ENCODE assay signal across 19 cellular contexts in the genomic region with DNA sequence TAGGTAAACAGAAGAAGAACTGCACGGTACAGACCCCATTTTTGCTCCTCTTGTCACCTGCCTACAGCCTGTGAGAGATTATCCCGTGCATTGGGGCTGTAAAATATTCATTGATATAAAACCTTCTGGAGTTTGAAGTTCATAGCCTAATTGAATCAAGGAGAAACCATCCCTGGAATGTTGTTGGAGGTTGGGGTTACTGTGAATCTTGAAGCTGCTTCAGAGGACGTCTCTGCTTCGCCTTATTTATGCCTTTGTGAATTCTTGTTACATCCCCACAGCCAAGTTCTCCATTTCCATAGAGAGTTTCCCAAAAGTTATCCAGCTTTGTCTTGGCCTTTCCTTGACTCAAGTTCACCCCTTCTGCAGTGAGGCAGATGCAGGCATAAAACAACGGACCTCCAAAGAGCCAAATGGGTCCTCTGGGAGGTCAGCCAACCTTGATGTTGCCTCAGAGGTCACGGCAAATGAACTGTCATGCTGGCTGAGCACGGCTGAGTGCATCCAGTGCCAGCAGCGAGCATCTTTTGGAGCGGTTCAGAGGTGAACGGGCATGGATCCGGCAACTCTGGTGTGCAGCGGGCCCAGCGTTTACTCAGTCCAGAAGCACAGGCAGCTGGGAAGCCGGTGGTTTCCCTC.
DNase-seq lines count a peak whose midpoint lies in the region; ATAC-seq, FAIRE-seq and TF ChIP-seq lines count a peak whose summit lies in the region.
"Had no signal": no experiment of that assay in that cellular context is flagged by ENCODE, and none has a peak within 500 bp of the region (broad histone marks: within the 10 kb centered on the region; RNA-seq: fewer than 3 reads in every experiment).

No MANE protein-coding gene starts in this region.

- peaks cover 26% of the 10 kb centered on the region for H3K4me1 ChIP-seq in astrocyte (ENCODE audit: insufficient read depth, low read length)
- peaks cover 0 to 29% (median 25%) of the 10 kb centered on the region in 4 donors for H3K4me1 ChIP-seq in sigmoid colon

- POLR2A ChIA-PET in activated CD4-positive, alpha-beta memory T cell treated with anti-CD3 and anti-CD28 coated beads for 36 hours (lab: Charles Lee), result no interaction called here

- H3K36me3 Mint-ChIP-seq in astrocyte (ENCODE audit: low read depth, unreplicated experiment), result no peaks in the 10 kb centered on the region
- H3K36me3 Mint-ChIP-seq in activated CD4-positive, alpha-beta memory T cell treated with anti-CD3 and anti-CD28 coated beads for 36 hours, result no peaks in the 10 kb centered on the region

- H2AFZ ChIP-seq in astrocyte (ENCODE audit: low read depth, low read length), result no peak overlapping the region
- H2AFZ ChIP-seq: GM23338 had no signal

- no peak overlapping the region for H3K4me3 Mint-ChIP-seq in astrocyte (ENCODE audit: unreplicated experiment)
- no peak overlapping the region for H3K4me3 Mint-ChIP-seq in activated CD4-positive, alpha-beta memory T cell treated with anti-CD3 and anti-CD28 coated beads for 36 hours
- H3K4me3 Mint-ChIP-seq: GM23338 had no signal

- H3K36me3 ChIP-seq in astrocyte (ENCODE audit: insufficient read depth, low read length) (no peaks in the 10 kb centered on the region), sigmoid colon (no peaks in the 10 kb centered on the region), WERI-Rb-1 (no peaks in the 10 kb centered on the region)
- H3K36me3 ChIP-seq: breast epithelium, gastrocnemius medialis had no signal

- peaks cover 2% of the 10 kb centered on the region for H3K9me3 ChIP-seq in astrocyte (ENCODE audit: insufficient read depth, low read depth, low read length)
- no peaks in the 10 kb centered on the region for H3K9me3 ChIP-seq in sigmoid colon
- H3K9me3 ChIP-seq in WERI-Rb-1 (ENCODE audit: severe bottlenecking), result no peaks in the 10 kb centered on the region
- H3K9me3 ChIP-seq: breast epithelium, gastrocnemius medialis had no signal

- H3K27me3 ChIP-seq in astrocyte (ENCODE audit: insufficient read depth, low read length) (no peaks in the 10 kb centered on the region), sigmoid colon (no peaks in the 10 kb centered on the region), WERI-Rb-1 (ENCODE audit: insufficient read depth, low read depth, severe bottlenecking) (no peaks in the 10 kb centered on the region)
- H3K27me3 ChIP-seq: breast epithelium, gastrocnemius medialis had no signal

- no peaks in the 10 kb centered on the region for H3K79me2 ChIP-seq in astrocyte (ENCODE audit: insufficient read depth, low read length)

- no peak for TF ChIP-seq POLR2A in sigmoid colon (IDR thresholded peaks at IDR 0.05)

- TF ChIP-seq EP300 in sigmoid colon (IDR thresholded peaks at IDR 0.05), result no peak

- peak overlapping the region; percentile 30 for H3K4me2 ChIP-seq in astrocyte (ENCODE audit: low read length)
- H3K4me2 ChIP-seq: GM23338 had no signal

- H3K4me1 Mint-ChIP-seq in astrocyte (ENCODE audit: low read depth, unreplicated experiment), result peaks cover 4% of the 10 kb centered on the region
- peaks cover 11% of the 10 kb centered on the region for H3K4me1 Mint-ChIP-seq in activated CD4-positive, alpha-beta memory T cell treated with anti-CD3 and anti-CD28 coated beads for 36 hours (ENCODE audit: low read depth)

- no peaks in the 10 kb centered on the region for H4K20me1 ChIP-seq in astrocyte (ENCODE audit: insufficient read depth, low read length)

- no peaks in the 10 kb centered on the region for H3K9me3 Mint-ChIP-seq in astrocyte (ENCODE audit: unreplicated experiment)
- no peaks in the 10 kb centered on the region for H3K9me3 Mint-ChIP-seq in activated CD4-positive, alpha-beta memory T cell treated with anti-CD3 and anti-CD28 coated beads for 36 hours
- H3K9me3 Mint-ChIP-seq: GM23338 had no signal

- intact Hi-C loops in sigmoid colon (cut with DNase I), result no loop called here
- intact Hi-C loops in activated CD4-positive, alpha-beta memory T cell treated with anti-CD3 and anti-CD28 coated beads for 36 hours (cut with micrococcal nuclease), result no loop called here

- DNase-seq in AG10803 (ENCODE audit: low read depth), result peak; percentile 66
- peak; percentile 73 for DNase-seq in astrocyte (ENCODE audit: low read depth)
- DNase-seq in kidney glomerular epithelial cell (lab: John Stamatoyannopoulos, UW), result peak; percentile 53
- DNase-seq in sigmoid colon, result peak; percentile 62
- DNase-seq in NCI-H510A treated with DMSO at 0.1 percent for 48 hours (lab: John Stamatoyannopoulos, UW), result no peak
- DNase-seq in activated CD4-positive, alpha-beta memory T cell treated with anti-CD3 and anti-CD28 coated beads for 36 hours, result no peak
- no peak for DNase-seq in WERI-Rb-1
- DNase-seq: activated gamma-delta T cell treated with Interleukin-2 at 50 U/mL for 16 hours; AML-193; effector CD4-positive, alpha-beta T cell; gastrocnemius medialis; MV-4-11; NCI-H2029 treated with DMSO at 0.1 percent for 48 hours; substantia nigra had no signal

- FAIRE-seq in astrocyte (lab: Jason Lieb, UNC), result no peak

- WGBS in sigmoid colon, 2 donors, result 74 to 84% methylated on average over 14 of the region's 14 CpGs

- no peak overlapping the region for H3K27ac Mint-ChIP-seq in astrocyte (ENCODE audit: unreplicated experiment)
- no peak overlapping the region for H3K27ac Mint-ChIP-seq in activated CD4-positive, alpha-beta memory T cell treated with anti-CD3 and anti-CD28 coated beads for 36 hours
- H3K27ac Mint-ChIP-seq: GM23338, progenitor cell of endocrine pancreas had no signal

- H3K27me3 Mint-ChIP-seq in astrocyte (ENCODE audit: low read depth, unreplicated experiment), result peaks cover 2% of the 10 kb centered on the region
- no peaks in the 10 kb centered on the region for H3K27me3 Mint-ChIP-seq in activated CD4-positive, alpha-beta memory T cell treated with anti-CD3 and anti-CD28 coated beads for 36 hours

- CTCF ChIA-PET in activated CD4-positive, alpha-beta memory T cell treated with anti-CD3 and anti-CD28 coated beads for 36 hours (lab: Charles Lee), result no interaction called here

- H3K9ac ChIP-seq in astrocyte (ENCODE audit: low read length), result no peak overlapping the region

- H3K4me3 ChIP-seq in AG10803 (ENCODE audit: low read length) (no peak overlapping the region), astrocyte (ENCODE audit: insufficient read depth, low read depth, low read length) (no peak overlapping the region), sigmoid colon (no peak overlapping the region), WERI-Rb-1 (ENCODE audit: low read depth, low read length) (no peak overlapping the region)
- H3K4me3 ChIP-seq: breast epithelium, gastrocnemius medialis, GM23338 had no signal

- no peak for ATAC-seq in HG03196 (IDR thresholded peaks at IDR 0.05; ENCODE audit: unreplicated experiment)
- ATAC-seq: GM23338, Panc1 had no signal

- H3K27ac ChIP-seq in astrocyte (ENCODE audit: low read depth, low read length) (no peak overlapping the region), sigmoid colon (peak overlapping the region in 3 of 4 donors; percentile 6 to 53 (median 28)), WERI-Rb-1 (no peak overlapping the region)
- H3K27ac ChIP-seq: gastrocnemius medialis had no signal

- TF ChIP-seq CTCF in AG10803 (conservative IDR thresholded peaks at IDR 0.05; ENCODE audit: low read length), result no peak
- no peak for TF ChIP-seq CTCF in astrocyte (IDR thresholded peaks at IDR 0.05; ENCODE audit: insufficient read depth, low read depth, low read length)
- no peak for TF ChIP-seq CTCF in sigmoid colon (IDR thresholded peaks at IDR 0.05)
- TF ChIP-seq CTCF in WERI-Rb-1 (IDR thresholded peaks at IDR 0.05; ENCODE audit: low read depth, low read length), result no peak

Comparison
In these comparisons a context has a peak if more than half of its experiments do, and no peak if none do; other contexts are left out.
1. DNase-seq: peak in AG10803 (single experiment), astrocyte (single experiment), kidney glomerular epithelial cell (single experiment) and sigmoid colon (single experiment); none in NCI-H510A treated with DMSO at 0.1 percent for 48 hours (single experiment), activated CD4-positive, alpha-beta memory T cell treated with anti-CD3 and anti-CD28 coated beads for 36 hours (single experiment) and WERI-Rb-1 (single experiment).
2. H3K27ac ChIP-seq: peak in sigmoid colon (3 of 4); none in astrocyte (single experiment) and WERI-Rb-1 (single experiment).